ENCODE assay signal across 31 cellular contexts in the genomic region with DNA sequence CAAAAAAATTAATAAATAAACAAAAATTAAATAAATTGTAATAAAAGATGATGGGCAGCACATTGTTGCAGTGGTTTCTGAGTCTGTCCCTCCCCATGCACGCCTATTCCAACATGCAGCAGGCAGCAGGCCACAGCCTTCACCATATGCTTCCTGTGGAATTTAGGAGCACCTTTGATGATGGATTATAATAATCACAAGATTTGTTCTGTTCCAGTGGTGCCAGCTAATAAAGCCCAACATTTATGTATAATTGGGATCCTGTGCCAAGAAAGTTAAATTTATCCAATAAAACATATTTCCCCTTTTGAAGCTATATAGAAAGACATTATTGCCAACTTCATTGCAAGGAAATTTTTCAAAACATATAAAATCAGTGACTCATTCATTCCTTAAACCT.
DNase-seq lines count a peak whose midpoint lies in the region; ATAC-seq and TF ChIP-seq lines count a peak whose summit lies in the region.
"Had no signal": no experiment of that assay in that cellular context is flagged by ENCODE, and none has a peak within 500 bp of the region (broad histone marks: within the 10 kb centered on the region; RNA-seq: fewer than 3 reads in every experiment).

No MANE protein-coding gene starts in this region.

- peaks cover 14% of the 10 kb centered on the region for H3K27me3 Mint-ChIP-seq in chondrocyte (ENCODE audit: low read depth)
- H3K27me3 Mint-ChIP-seq: B cell; CD4-positive, alpha-beta memory T cell; CD4-positive, alpha-beta T cell; CD4-positive, CD25-positive, alpha-beta regulatory T cell had no signal

- no peaks in the 10 kb centered on the region for H3K36me3 Mint-ChIP-seq in chondrocyte (ENCODE audit: low read depth)
- H3K36me3 Mint-ChIP-seq: CD14-positive monocyte; CD4-positive, alpha-beta memory T cell; CD4-positive, CD25-positive, alpha-beta regulatory T cell; CD8-positive, alpha-beta memory T cell; CD8-positive, alpha-beta T cell had no signal

- H3K27me3 ChIP-seq in MG63: no peaks in the 10 kb centered on the region
- H3K27me3 ChIP-seq: BE2C; BLaER1; BLaER1 treated with 17β-estradiol and CSF1 and Interleukin-3, amounts not matched to agents 10 nM and 100 nM had no signal

- H3K4me1 Mint-ChIP-seq in chondrocyte (ENCODE audit: low read depth): no peaks in the 10 kb centered on the region
- H3K4me1 Mint-ChIP-seq: B cell; CD14-positive monocyte; CD4-positive, alpha-beta memory T cell; CD8-positive, alpha-beta memory T cell had no signal

- H3K4me3 ChIP-seq in MG63 (no peak overlapping the region), retinal pigment epithelial cell (ENCODE audit: low read length) (no peak overlapping the region)
- H3K4me3 ChIP-seq: A549; BLaER1; BLaER1 treated with 17β-estradiol and CSF1 and Interleukin-3, amounts not matched to agents 10 nM and 100 nM had no signal

- no peak overlapping the region for H3K27ac Mint-ChIP-seq in chondrocyte (ENCODE audit: unreplicated experiment)
- H3K27ac Mint-ChIP-seq: B cell; CD14-positive monocyte; CD4-positive, alpha-beta memory T cell; CD4-positive, alpha-beta T cell; CD4-positive, CD25-positive, alpha-beta regulatory T cell; CD8-positive, alpha-beta memory T cell; CD8-positive, alpha-beta T cell had no signal

- TF ChIP-seq CTCF in retinal pigment epithelial cell (conservative IDR thresholded peaks at IDR 0.05; ENCODE audit: low read depth, low read length) (no peak), omental fat pad (IDR thresholded peaks at IDR 0.05) (no peak), chondrocyte (IDR thresholded peaks at IDR 0.05) (no peak)

- no peaks in the 10 kb centered on the region for H3K9me3 Mint-ChIP-seq in chondrocyte (ENCODE audit: low read depth)
- H3K9me3 Mint-ChIP-seq: CD4-positive, alpha-beta T cell; CD8-positive, alpha-beta memory T cell had no signal

- ATAC-seq in omental fat pad (ENCODE audit: low FRiP score): no peak
- ATAC-seq: A549; CD8-positive, alpha-beta T cell had no signal

- no peaks in the 10 kb centered on the region for H3K36me3 ChIP-seq in MG63
- H3K36me3 ChIP-seq: BE2C; BLaER1; BLaER1 treated with 17β-estradiol and CSF1 and Interleukin-3, amounts not matched to agents 10 nM and 100 nM had no signal

- no peaks in the 10 kb centered on the region for H3K9me3 ChIP-seq in MG63
- H3K9me3 ChIP-seq: A549, BE2C, BLaER1, Caco-2 had no signal

- no peak overlapping the region for H3K4me3 Mint-ChIP-seq in chondrocyte (ENCODE audit: unreplicated experiment)
- H3K4me3 Mint-ChIP-seq: B cell; CD14-positive monocyte; CD4-positive, alpha-beta memory T cell; CD4-positive, alpha-beta T cell; CD4-positive, CD25-positive, alpha-beta regulatory T cell; CD8-positive, alpha-beta memory T cell; CD8-positive, alpha-beta T cell had no signal

- DNase-seq in MG63 (peak; percentile 6), NCI-H69 (lab: John Stamatoyannopoulos, UW) (peak; percentile 29), retinal pigment epithelial cell (ENCODE audit: low read depth) (peak; percentile 92), omental fat pad (ENCODE audit: low spot score) (no peak), chondrocyte (ENCODE audit: low spot score) (no peak)
- no peak for DNase-seq in stimulated activated naive CD4-positive, alpha-beta T cell treated with Interleukin-2 at 50 U/mL for 16 hours (lab: John Stamatoyannopoulos, UW)
- DNase-seq: 8988T; ACHN; AML-193; BE2C; C1 segment of cervical spinal cord; Caco-2; Calu3; CD4-positive, alpha-beta memory T cell; CD4-positive, alpha-beta T cell; CD4-positive, CD25-positive, alpha-beta regulatory T cell; CD8-positive, alpha-beta memory T cell; CD8-positive, alpha-beta T cell; COR-L47; DMS 273 treated with DMSO at 0.1 percent for 48 hours; DMS153; DMS53; DMS79; DMS79 treated with DMSO at 0.1 percent for 48 hours; DND-41; EL had no signal

Comparison
In these comparisons a context has a peak if more than half of its experiments do, and no peak if none do; other contexts are left out.
1. DNase-seq: peak in MG63 (single experiment), NCI-H69 (single experiment) and retinal pigment epithelial cell (single experiment); none in omental fat pad (single experiment), chondrocyte (single experiment) and stimulated activated naive CD4-positive, alpha-beta T cell treated with Interleukin-2 at 50 U/mL for 16 hours (single experiment).